Comparison of ENCODE assay signal across 8 cellular contexts in the genomic region with DNA sequence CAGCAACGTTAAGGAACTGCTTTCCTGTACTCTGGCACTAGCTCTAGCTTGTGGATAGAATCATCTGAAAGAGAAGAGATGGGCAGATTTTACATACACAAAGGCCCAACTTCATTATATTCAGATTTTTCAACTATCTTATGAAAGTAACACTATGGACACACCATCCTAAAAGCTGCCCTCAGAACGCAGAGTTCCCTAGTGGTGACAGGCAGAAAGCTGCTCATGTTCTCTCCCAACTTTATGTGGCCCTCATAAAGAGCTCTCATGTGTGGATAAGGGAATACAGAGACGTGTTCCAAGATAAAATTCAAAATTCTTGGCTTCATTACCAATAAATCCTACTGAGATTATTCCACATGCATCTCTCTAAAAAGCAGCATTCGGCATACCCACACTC. TPM values are rescaled to one million over a fixed set of nuclear protein-coding genes. Genes with fewer than 3 reads are reported as not detected.
DNase-seq lines count a peak whose midpoint lies in the region; ATAC-seq and TF ChIP-seq lines count a peak whose summit lies in the region.

No MANE protein-coding gene starts in this region.

- H3K4me1 ChIP-seq in stomach = peaks cover 32 to 62% (median 52%) of the 10 kb centered on the region in 4 donors

- H3K9me3 ChIP-seq in stomach = no peaks in the 10 kb centered on the region

- intact Hi-C loops in stomach (cut with DNase I; ENCODE audit: low total_unique reads) = no loop called here

- H3K27me3 ChIP-seq in stomach = no peaks in the 10 kb centered on the region

- peak overlapping the region in 4 of 5 donors; percentile 88 to 96 (median 94) for H3K27ac ChIP-seq in stomach

- TF ChIP-seq POLR2A in stomach (IDR thresholded peaks at IDR 0.05) = no peak

- no peak; the same call in 1 of the 2 replicates for TF ChIP-seq CTCF in WI38 (IDR thresholded peaks at IDR 0.05; ENCODE audit: low read depth, low read length)
- peak in 1 of 7 experiments; percentile 3 for TF ChIP-seq CTCF in stomach (IDR thresholded peaks at IDR 0.05)

- ATAC-seq in GM21723 (IDR thresholded peaks at IDR 0.05; ENCODE audit: unreplicated experiment) (no peak), HG02981 (IDR thresholded peaks at IDR 0.05; ENCODE audit: unreplicated experiment) (no peak)

- H3K36me3 ChIP-seq in stomach = no peaks in the 10 kb centered on the region

- TF ChIP-seq EP300 in stomach (IDR thresholded peaks at IDR 0.05) = no peak

- DNase-seq in NOMO-1 treated with DMSO at 0.1 percent for 48 hours (lab: John Stamatoyannopoulos, UW; ENCODE audit: unreplicated experiment) (peak; percentile 17), NOMO-1 treated with dmso at 0.1 percent for 144 hours (lab: John Stamatoyannopoulos, UW; ENCODE audit: unreplicated experiment) (no peak), stomach (no peak), kidney glomerular epithelial cell (lab: John Stamatoyannopoulos, UW) (no peak)

- H3K4me3 ChIP-seq in WI38 (ENCODE audit: low read depth, low read length) = peak overlapping the region; percentile 90
- peak overlapping the region; percentile 90 for H3K4me3 ChIP-seq in iPS-11a (ENCODE audit: low read depth, low read length)
- peak overlapping the region; percentile 84 to 97 (median 89) for H3K4me3 ChIP-seq in stomach

- 10 to 19% (median 11%) methylated on average over 4 of the region's 4 CpGs for WGBS in stomach, 5 donors

RNA-seq across cellular contexts. Expression of a gene that starts 1.5 kb away (rescaled TPM):
- 10 to 100 TPM in 4 of 5 donors, under 1 TPM in 1; 0.58 to 81.7 (median 25.1) TPM for total RNA-seq in stomach
- polyA plus RNA-seq in stomach = 10 to 100 TPM; 15.3 to 36.0 (median 22.5) TPM
